18 cellular contexts compared by ENCODE assay signal in the genomic region with DNA sequence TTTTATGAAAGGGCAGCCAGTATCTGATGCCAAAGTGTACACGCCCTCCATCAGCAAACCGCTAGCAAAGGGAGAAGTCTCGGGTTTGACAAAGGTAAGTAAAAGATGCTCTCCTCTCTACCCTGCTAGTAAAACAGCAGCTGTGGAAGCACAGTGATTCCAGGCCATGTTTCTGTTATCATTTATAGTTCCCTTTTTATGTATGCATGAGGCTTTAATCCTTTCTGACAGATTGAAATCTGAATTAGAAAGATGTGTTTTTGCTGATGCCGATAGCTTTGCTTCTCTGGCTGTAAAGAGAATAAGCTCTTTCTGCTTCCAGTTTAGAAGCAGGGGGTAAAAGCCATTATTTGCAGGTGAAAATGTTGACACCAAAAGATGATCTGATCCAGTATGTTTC.
A peak's percentile ranks its signal among the peaks of the same experiment; 100 is the strongest.
DNase-seq lines count a peak whose midpoint lies in the region; FAIRE-seq and TF ChIP-seq lines count a peak whose summit lies in the region.
"Had no signal": no experiment of that assay in that cellular context is flagged by ENCODE, and none has a peak within 500 bp of the region (broad histone marks: within the 10 kb centered on the region; RNA-seq: fewer than 3 reads in every experiment).

No MANE protein-coding gene starts in this region.

- H3K4me1 Mint-ChIP-seq in nephron progenitor cell: peaks cover 62% of the 10 kb centered on the region
- H3K4me1 Mint-ChIP-seq: stimulated activated effector memory CD8-positive, alpha-beta T cell treated with anti-CD3 and anti-CD28 coated beads, Interleukin-12 subunit alpha, Interleukin-12 subunit beta, amount 100 ng/mL, for 72 hours had no signal

- H3K9me3 Mint-ChIP-seq in nephron progenitor cell: peaks cover 20% of the 10 kb centered on the region

- H3K27ac Mint-ChIP-seq in nephron progenitor cell: peak overlapping the region; percentile 73
- H3K27ac Mint-ChIP-seq: endodermal cell; stimulated activated effector memory CD8-positive, alpha-beta T cell treated with anti-CD3 and anti-CD28 coated beads, Interleukin-12 subunit alpha, Interleukin-12 subunit beta, amount 100 ng/mL, for 72 hours had no signal

- FAIRE-seq in D721Med (lab: Jason Lieb, UNC): no peak
- FAIRE-seq: kidney, urothelium cell line had no signal

- CTCF ChIA-PET in HEK293T (lab: Yijun Ruan, JAX): no interaction called here

- POLR2A ChIA-PET in HEK293T (lab: Yijun Ruan, JAX): no interaction called here

- TF ChIP-seq CTCF in nephron progenitor cell (IDR thresholded peaks at IDR 0.05) (no peak), D721Med (IDR thresholded peaks at IDR 0.05; ENCODE audit: insufficient read depth, missing control alignments) (no peak)

- H3K4me3 Mint-ChIP-seq in nephron progenitor cell: peak overlapping the region; percentile 9
- H3K4me3 Mint-ChIP-seq: endodermal cell; stimulated activated effector memory CD8-positive, alpha-beta T cell treated with anti-CD3 and anti-CD28 coated beads, Interleukin-12 subunit alpha, Interleukin-12 subunit beta, amount 100 ng/mL, for 72 hours had no signal

- H3K27me3 Mint-ChIP-seq in nephron progenitor cell (ENCODE audit: low read depth, poor library complexity): peaks cover 3% of the 10 kb centered on the region

- peak in 2 of 3 experiments; percentile 47 to 66 for DNase-seq in NCI-H1417 (lab: John Stamatoyannopoulos, UW)
- DNase-seq in NCI-H1417 treated with DMSO at 0.1 percent for 48 hours (lab: John Stamatoyannopoulos, UW): no peak
- DNase-seq in NCI-H128 (lab: John Stamatoyannopoulos, UW; ENCODE audit: unreplicated experiment): peak; percentile 86
- DNase-seq in NCI-H748 (lab: John Stamatoyannopoulos, UW; ENCODE audit: unreplicated experiment): peak; percentile 90
- no peak for DNase-seq in nephron progenitor cell
- no peak for DNase-seq in GM19238 (ENCODE audit: insufficient read length, low spot score)
- no peak for DNase-seq in D721Med (ENCODE audit: insufficient read length, low spot score)
- no peak for DNase-seq in HEK293T (ENCODE audit: extremely low spot score)
- DNase-seq: activated CD4-positive, alpha-beta T cell treated with anti-CD3 and anti-CD28 coated beads for 1 hour; activated naive CD4-positive, alpha-beta T cell; activated T-cell treated with anti-CD3 and anti-CD28 coated beads, Interleukin-2, amount 50 U/mL, for 1 hour; endodermal cell; kidney; lower lobe of right lung; psoas muscle; stimulated activated CD4-positive, alpha-beta T cell treated with anti-CD3 and anti-CD28 coated beads, Interleukin-2, amount 100 ng/mL, for 24 hours had no signal

- H3K36me3 Mint-ChIP-seq in nephron progenitor cell (ENCODE audit: low read depth): peaks cover 24% of the 10 kb centered on the region

TF ChIP-seq in HEK293T, 16 proteins besides CTCF, POLR2A, EP300 and RAD21:
- TF ChIP-seq NFRKB (IDR thresholded peaks at IDR 0.05): no peak
- no peak for TF ChIP-seq FOXA1 (IDR thresholded peaks at IDR 0.05)
- TF ChIP-seq, protein P1, sequence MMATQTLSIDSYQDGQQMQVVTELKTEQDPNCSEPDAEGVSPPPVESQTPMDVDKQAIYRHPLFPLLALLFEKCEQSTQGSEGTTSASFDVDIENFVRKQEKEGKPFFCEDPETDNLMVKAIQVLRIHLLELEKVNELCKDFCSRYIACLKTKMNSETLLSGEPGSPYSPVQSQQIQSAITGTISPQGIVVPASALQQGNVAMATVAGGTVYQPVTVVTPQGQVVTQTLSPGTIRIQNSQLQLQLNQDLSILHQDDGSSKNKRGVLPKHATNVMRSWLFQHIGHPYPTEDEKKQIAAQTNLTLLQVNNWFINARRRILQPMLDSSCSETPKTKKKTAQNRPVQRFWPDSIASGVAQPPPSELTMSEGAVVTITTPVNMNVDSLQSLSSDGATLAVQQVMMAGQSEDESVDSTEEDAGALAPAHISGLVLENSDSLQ (IDR thresholded peaks at IDR 0.05): no peak
- TF ChIP-seq L3MBTL2 (conservative IDR thresholded peaks at IDR 0.05): no peak
- TF ChIP-seq FOXK2 (IDR thresholded peaks at IDR 0.05): no peak
- TF ChIP-seq BHLHE40 (IDR thresholded peaks at IDR 0.05; ENCODE audit: borderline replicate concordance): no peak
- no peak for TF ChIP-seq CTBP1 (IDR thresholded peaks at IDR 0.05; ENCODE audit: borderline replicate concordance)
- no peak for TF ChIP-seq TARDBP (IDR thresholded peaks at IDR 0.05)

Comparison
In these comparisons a context has a peak if more than half of its experiments do, and no peak if none do; other contexts are left out.
1. DNase-seq: peak in NCI-H1417 (2 of 3), NCI-H128 (single experiment) and NCI-H748 (single experiment); none in NCI-H1417 treated with DMSO at 0.1 percent for 48 hours (single experiment), nephron progenitor cell (single experiment), GM19238 (single experiment), D721Med (single experiment) and HEK293T (single experiment).